30 cellular contexts compared by ENCODE assay signal in genomic region chr9:119941081-119941480, GRCh38.
"Had no signal": no experiment of that assay in that cellular context is flagged by ENCODE, and none has a peak within 500 bp of the region (broad histone marks: within the 10 kb centered on the region; RNA-seq: fewer than 3 reads in every experiment).

No MANE protein-coding gene starts in this region.

- H3K27me3 ChIP-seq: body of pancreas, esophagus squamous epithelium had no signal

- H3K4me3 ChIP-seq: body of pancreas, esophagus squamous epithelium, heart left ventricle had no signal

- H3K27ac ChIP-seq: body of pancreas, epithelial cell of prostate, esophagus squamous epithelium, heart left ventricle had no signal

- ATAC-seq: activated CD4-positive, alpha-beta T cell treated with anti-CD3 and anti-CD28 coated beads for 36 hours; activated CD8-positive, alpha-beta memory T cell treated with anti-CD3 and anti-CD28 coated beads, Interleukin-2, amount 10 ng/mL, durations not matched to agents 7 days and 5 days; activated CD8-positive, alpha-beta T cell treated with anti-CD3 and anti-CD28 coated beads, Interleukin-2, amount 10 ng/mL, durations not matched to agents 7 days and 5 days; body of pancreas; heart left ventricle had no signal

- H3K9me3 ChIP-seq: body of pancreas, esophagus squamous epithelium, heart left ventricle had no signal

- H3K4me1 ChIP-seq: body of pancreas, esophagus squamous epithelium, heart left ventricle had no signal

- H3K36me3 ChIP-seq: esophagus squamous epithelium, heart left ventricle had no signal

- DNase-seq: activated CD4-positive, alpha-beta memory T cell treated with anti-CD3 and anti-CD28 coated beads for 36 hours; activated CD4-positive, alpha-beta T cell treated with anti-CD3 and anti-CD28 coated beads for 36 hours; activated CD4-positive, alpha-beta T cell treated with anti-CD3 and anti-CD28 coated beads, Interleukin-2, amount 10 ng/mL, durations not matched to agents 24 days and 14 days; activated CD4-positive, CD25-positive, alpha-beta regulatory T cell; activated CD4-positive, CD25-positive, alpha-beta regulatory T cell treated with anti-CD3 and anti-CD28 coated beads, Interleukin-2, amount 50 U/mL, for 72 hours; activated CD8-positive, alpha-beta memory T cell treated with anti-CD3 and anti-CD28 coated beads, Interleukin-2, amount 10 ng/mL, durations not matched to agents 7 days and 5 days; activated CD8-positive, alpha-beta memory T cell treated with anti-CD3 and anti-CD28 coated beads, Interleukin-2, amount 50 U/mL, for 4 hours; activated CD8-positive, alpha-beta T cell treated with anti-CD3 and anti-CD28 coated beads, Interleukin-2, amount 10 ng/mL, durations not matched to agents 7 days and 5 days; activated gamma-delta T cell treated with Interleukin-2 at 50 U/mL for 16 hours; activated naive CD4-positive, alpha-beta T cell treated with anti-CD3 and anti-CD28 coated beads, Interleukin-2, amount 50 U/mL, for 16 hours; activated naive CD4-positive, alpha-beta T cell treated with Interleukin-2 at 50 U/mL for 16 hours; activated T-cell treated with anti-CD3 and anti-CD28 coated beads, Interleukin-2, amount 50 U/mL, for 1 hour; activated T-cell treated with anti-CD3 and anti-CD28 coated beads, Interleukin-2, amount 50 U/mL, for 48 hours; amniotic stem cell; anterior cingulate cortex; body of pancreas; cortex of kidney; dermis blood vessel endothelial cell; effector CD8-positive, alpha-beta T cell; esophagus squamous epithelium; foreskin fibroblast; glutamatergic neuron; heart left ventricle; T-helper 2 cell had no signal

- FAIRE-seq: astrocyte, colon, endometrium, endothelial cell of umbilical vein, frontal cortex had no signal
